28 cellular contexts compared by ENCODE assay signal in the genomic region with DNA sequence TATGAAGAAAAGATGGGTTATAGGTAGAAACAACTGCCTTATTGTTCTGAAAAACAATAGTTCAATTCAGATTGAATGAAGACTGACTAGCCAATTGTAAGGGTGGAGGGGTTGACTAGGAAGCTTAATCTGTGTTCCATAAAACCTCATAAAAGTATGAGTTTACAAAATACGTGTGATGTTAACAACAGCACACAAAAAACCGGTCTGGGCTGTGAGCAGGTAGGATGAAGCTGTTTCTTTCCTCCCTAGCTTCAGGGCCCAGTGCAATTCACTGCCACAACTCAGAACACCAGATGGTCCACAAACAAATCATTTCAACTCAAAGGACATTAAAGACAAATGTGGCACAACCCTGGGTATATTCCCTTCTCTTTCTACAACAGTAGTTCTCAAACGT. TPM values are rescaled to one million over a fixed set of nuclear protein-coding genes. Genes with fewer than 3 reads are reported as not detected.
"Had no signal": no experiment of that assay in that cellular context is flagged by ENCODE, and none has a peak within 500 bp of the region (broad histone marks: within the 10 kb centered on the region; RNA-seq: fewer than 3 reads in every experiment).

No MANE protein-coding gene starts in this region.

- H3K4me1 ChIP-seq: parathyroid adenoma, prostate gland had no signal

- H3K4me3 Mint-ChIP-seq: memory B cell; naive thymus-derived CD4-positive, alpha-beta T cell; stimulated activated naive B cell treated with anti-CD40 and anti-IgM and Interleukin-4, amounts not matched to agents 10 μg/mL and 1 μg/mL and 100 μg/mL, for 72 hours; stimulated activated naive CD8-positive, alpha-beta T cell treated with anti-CD3 and anti-CD28 coated beads, Interleukin-15, Interleukin-2, amounts not matched to agents 100 ng/mL and 50 ng/mL, for 24 hours had no signal

- DNase-seq: central memory CD4-positive, alpha-beta T cell; dermis blood vessel endothelial cell; effector memory CD4-positive, alpha-beta T cell; erythroblast; esophagus squamous epithelium; foreskin melanocyte; naive thymus-derived CD4-positive, alpha-beta T cell; stimulated activated CD4-positive, alpha-beta T cell treated with anti-CD3 and anti-CD28 coated beads, Interleukin-15, amount 100 ng/mL, for 24 hours; stimulated activated CD4-positive, alpha-beta T cell treated with anti-CD3 and anti-CD28 coated beads, Interleukin-2, amount 100 ng/mL, for 48 hours; stimulated activated naive B cell treated with anti-CD40 and anti-IgM and Interleukin-4, amounts not matched to agents 10 μg/mL and 1 μg/mL and 100 μg/mL, for 72 hours; testis; tibial artery; upper lobe of left lung had no signal

- H3K9me3 ChIP-seq: esophagus squamous epithelium, prostate gland, right atrium auricular region, testis, tibial artery, upper lobe of left lung had no signal

- H3K4me1 Mint-ChIP-seq: memory B cell had no signal

- H3K27ac Mint-ChIP-seq: memory B cell; naive thymus-derived CD4-positive, alpha-beta T cell; nephron; neural progenitor cell; stimulated activated naive B cell treated with anti-CD40 and anti-IgM and Interleukin-4, amounts not matched to agents 10 μg/mL and 1 μg/mL and 100 μg/mL, for 72 hours; stimulated activated naive CD8-positive, alpha-beta T cell treated with anti-CD3 and anti-CD28 coated beads, Interleukin-15, Interleukin-2, amounts not matched to agents 100 ng/mL and 50 ng/mL, for 24 hours had no signal

- H3K36me3 ChIP-seq: neural progenitor cell, prostate gland, right atrium auricular region, tibial artery, upper lobe of left lung had no signal

- H3K27ac ChIP-seq: neural progenitor cell, parathyroid adenoma, prostate gland, right atrium auricular region, skin epidermis, testis, tibial artery, upper lobe of left lung had no signal

- H3K9me3 Mint-ChIP-seq: neural progenitor cell had no signal

- H3K36me3 Mint-ChIP-seq: memory B cell, neural progenitor cell had no signal

- ATAC-seq: left lobe of liver; naive thymus-derived CD4-positive, alpha-beta T cell; stimulated activated naive B cell treated with anti-CD40 and anti-IgM and Interleukin-4, amounts not matched to agents 10 μg/mL and 1 μg/mL and 100 μg/mL, for 72 hours had no signal

- H3K27me3 ChIP-seq: testis had no signal

- H3K4me3 ChIP-seq: esophagus squamous epithelium, lung, neural progenitor cell, prostate gland, right atrium auricular region, skin epidermis, testis, tibial artery, upper lobe of left lung had no signal

- H3K9ac ChIP-seq: neural progenitor cell, parathyroid adenoma had no signal

RNA-seq across cellular contexts. Expression of a gene that starts 3.2 kb away (rescaled TPM):
- total RNA-seq: dermis blood vessel endothelial cell; endothelial cell of umbilical vein; left lobe of liver; liver; mucosa of gallbladder; naive thymus-derived CD4-positive, alpha-beta T cell; osteoblast had no signal
- polyA plus RNA-seq: endothelial cell of umbilical vein; keratinocyte; liver; naive thymus-derived CD4-positive, alpha-beta T cell had no signal
